11 cellular contexts compared by ENCODE assay signal in genomic region chr12:47990351-47991105, GRCh38. TPM values are rescaled to one million over a fixed set of nuclear protein-coding genes. Genes with fewer than 3 reads are reported as not detected.
A peak's percentile ranks its signal among the peaks of the same experiment; 100 is the strongest.
DNase-seq lines count a peak whose midpoint lies in the region; ATAC-seq lines count a peak whose summit lies in the region.
"Had no signal": no experiment of that assay in that cellular context is flagged by ENCODE, and none has a peak within 500 bp of the region (broad histone marks: within the 10 kb centered on the region; RNA-seq: fewer than 3 reads in every experiment).

No MANE protein-coding gene starts in this region.

- H3K4me1 ChIP-seq in naive thymus-derived CD4-positive, alpha-beta T cell (ENCODE audit: control insufficient read depth in 2 of 2, insufficient read depth in 2 of 2, low read length in 2 of 2) = peaks cover 17 to 24% of the 10 kb centered on the region in 2 donors

- ATAC-seq in HG03280 (IDR thresholded peaks at IDR 0.05; ENCODE audit: unreplicated experiment) = peak; percentile 75
- peak; percentile 89 for ATAC-seq in naive thymus-derived CD4-positive, alpha-beta T cell

- peak overlapping the region in 5 of 9 donors; percentile 7 to 67 (median 36) for H3K27ac Mint-ChIP-seq in naive thymus-derived CD4-positive, alpha-beta T cell

- no peaks in the 10 kb centered on the region for H3K36me3 Mint-ChIP-seq in naive thymus-derived CD4-positive, alpha-beta T cell

- no peak overlapping the region for H3K27ac ChIP-seq in naive thymus-derived CD4-positive, alpha-beta T cell (ENCODE audit: low read depth, low read length)
- H3K27ac ChIP-seq: C4-2B, VCaP had no signal

- peak in 2 of 3 donors; percentile 18 to 41 for DNase-seq in stimulated activated CD4-positive, alpha-beta T cell treated with anti-CD3 and anti-CD28 coated beads, Interleukin-12 subunit alpha, Interleukin-12 subunit beta, amount 100 ng/mL, for 48 hours (ENCODE audit: low read depth in 2 of 3, low spot score in 1 of 3)
- no peak for DNase-seq in stimulated activated CD4-positive, alpha-beta T cell treated with anti-CD3 and anti-CD28 coated beads, Interleukin-4, amount 100 ng/mL, for 1 hour
- peak; percentile 41 to 56 for DNase-seq in activated CD4-positive, alpha-beta T cell treated with anti-CD3 and anti-CD28 coated beads, Interleukin-2, amount 50 U/mL, for 48 hours
- DNase-seq in naive thymus-derived CD4-positive, alpha-beta T cell = peak in 8 of 9 donors; percentile 49 to 73 (median 64)
- DNase-seq in NCI-H2196 treated with DMSO at 0.1 percent for 48 hours (lab: John Stamatoyannopoulos, UW; ENCODE audit: unreplicated experiment) = no peak
- no peak for DNase-seq in COLO829 (ENCODE audit: low spot score)
- no peak for DNase-seq in A172 (ENCODE audit: low spot score)

- peaks cover 0 to 2% (median 0%) of the 10 kb centered on the region in 11 donors for H3K9me3 Mint-ChIP-seq in naive thymus-derived CD4-positive, alpha-beta T cell

- POLR2A ChIA-PET in naive thymus-derived CD4-positive, alpha-beta T cell (lab: Charles Lee) = interaction anchor here (0.7 to 2.3 kb wide), 2 partner anchors 12 to 27 kb away, joined by 3 to 4 read pairs; partner anchors contain the start of gene TMEM106C

- H3K4me3 ChIP-seq in naive thymus-derived CD4-positive, alpha-beta T cell (ENCODE audit: low read length) = no peak overlapping the region

- H3K4me3 Mint-ChIP-seq in naive thymus-derived CD4-positive, alpha-beta T cell = peak overlapping the region; percentile 44 to 72 (median 60)

- no peaks in the 10 kb centered on the region for H3K9me3 ChIP-seq in naive thymus-derived CD4-positive, alpha-beta T cell (ENCODE audit: control insufficient read depth in 2 of 3, low read length in 3 of 3)

- H3K36me3 ChIP-seq in naive thymus-derived CD4-positive, alpha-beta T cell (ENCODE audit: control insufficient read depth in 2 of 3, insufficient read depth in 3 of 3, low read length in 3 of 3) = no peaks in the 10 kb centered on the region

- peaks cover 19 to 30% (median 23%) of the 10 kb centered on the region in 7 donors for H3K4me1 Mint-ChIP-seq in naive thymus-derived CD4-positive, alpha-beta T cell

- CTCF ChIA-PET in naive thymus-derived CD4-positive, alpha-beta T cell (lab: Charles Lee) = no interaction called here

- H3K27me3 Mint-ChIP-seq in naive thymus-derived CD4-positive, alpha-beta T cell = peaks cover 8 to 82% (median 18%) of the 10 kb centered on the region in 5 donors

- H3K27me3 ChIP-seq in naive thymus-derived CD4-positive, alpha-beta T cell (ENCODE audit: control insufficient read depth in 2 of 2, insufficient read depth in 2 of 2, low read length in 2 of 2) = no peaks in the 10 kb centered on the region

- intact Hi-C loops in naive thymus-derived CD4-positive, alpha-beta T cell (cut with micrococcal nuclease) = loop anchor here in 1 of 2 donors (1.0 kb wide), 1 partner anchor 27 kb away; the partner anchor contains the start of gene TMEM106C

RNA-seq across cellular contexts. Expression of gene COL2A1, which starts 13.7 kb away (rescaled TPM):
- total RNA-seq in naive thymus-derived CD4-positive, alpha-beta T cell = not detected
- polyA plus RNA-seq in naive thymus-derived CD4-positive, alpha-beta T cell = not detected
- not detected in 2 replicates for total RNA-seq in A172 (2014; rRNA removed; shearing (Covaris generic))
- polyA plus RNA-seq: liver had no signal

RNA-seq across cellular contexts. Expression of gene TMEM106C, which starts 27.1 kb away (rescaled TPM):
- total RNA-seq in naive thymus-derived CD4-positive, alpha-beta T cell = 100 to 1,000 TPM in 1 of 5 experiments, 10 to 100 TPM in 4; 20.7 to 120 (median 34.4) TPM
- 10 to 100 TPM; 52.6 to 57.3 TPM for polyA plus RNA-seq in naive thymus-derived CD4-positive, alpha-beta T cell
- 211 and 295 TPM in 2 replicates for total RNA-seq in A172 (2014; rRNA removed; shearing (Covaris generic))

Comparison
In these comparisons a context has a peak if more than half of its experiments do, and no peak if none do; other contexts are left out.
1. DNase-seq: peak in stimulated activated CD4-positive, alpha-beta T cell treated with anti-CD3 and anti-CD28 coated beads, Interleukin-12 subunit alpha, Interleukin-12 subunit beta, amount 100 ng/mL, for 48 hours (2 of 3), activated CD4-positive, alpha-beta T cell treated with anti-CD3 and anti-CD28 coated beads, Interleukin-2, amount 50 U/mL, for 48 hours (2 of 2) and naive thymus-derived CD4-positive, alpha-beta T cell (8 of 9); none in stimulated activated CD4-positive, alpha-beta T cell treated with anti-CD3 and anti-CD28 coated beads, Interleukin-4, amount 100 ng/mL, for 1 hour (single experiment), NCI-H2196 treated with DMSO at 0.1 percent for 48 hours (single experiment), COLO829 (single experiment) and A172 (single experiment).